ENCODE assay signal across 33 cellular contexts in the genomic region with DNA sequence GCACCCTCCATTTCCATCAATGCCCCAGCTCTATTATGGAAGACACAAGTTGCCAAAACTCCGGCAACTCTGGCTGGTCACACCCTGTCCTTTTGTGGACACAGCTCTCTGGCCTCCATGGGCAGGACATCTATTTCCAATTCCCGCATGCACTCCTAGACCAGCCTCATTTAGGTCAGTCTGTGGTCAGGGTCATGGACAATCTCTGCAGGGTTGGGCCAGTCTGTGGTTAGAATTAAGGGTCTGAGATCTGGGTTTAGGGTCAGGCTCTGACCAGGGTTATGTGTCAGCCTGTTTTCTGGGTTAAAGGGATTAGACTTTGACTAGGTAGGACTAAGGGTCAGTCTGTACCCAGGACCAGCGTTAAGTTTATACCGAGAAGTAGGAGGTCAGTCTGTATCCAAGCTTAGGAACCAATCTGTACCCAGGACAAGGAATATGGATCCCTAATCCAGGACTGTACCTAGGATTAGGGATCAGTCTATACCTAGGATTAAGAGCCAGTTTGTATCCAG.
"Had no signal": no experiment of that assay in that cellular context is flagged by ENCODE, and none has a peak within 500 bp of the region (broad histone marks: within the 10 kb centered on the region; RNA-seq: fewer than 3 reads in every experiment).

No MANE protein-coding gene starts in this region.

- H3K36me3 Mint-ChIP-seq: activated CD4-positive, alpha-beta memory T cell treated with anti-CD3 and anti-CD28 coated beads for 36 hours; mesothelial cell of epicardium; naive thymus-derived CD8-positive, alpha-beta T cell; stimulated activated memory B cell treated with anti-CD40 and anti-IgM and Interleukin-4, amounts not matched to agents 10 μg/mL and 1 μg/mL and 100 μg/mL, for 72 hours had no signal

- H3K4me3 ChIP-seq: esophagus muscularis mucosa, left lung, sigmoid colon, smooth muscle cell had no signal

- H3K27me3 ChIP-seq: brain microvascular endothelial cell, esophagus muscularis mucosa, left lung, sigmoid colon had no signal

- H3K9me3 ChIP-seq: esophagus muscularis mucosa, left lung, sigmoid colon had no signal

- DNase-seq: activated CD4-positive, alpha-beta memory T cell treated with anti-CD3 and anti-CD28 coated beads for 36 hours; activated CD4-positive, alpha-beta T cell treated with anti-CD3 and anti-CD28 coated beads, Interleukin-2, amount 10 ng/mL, durations not matched to agents 24 days and 14 days; activated CD8-positive, alpha-beta memory T cell treated with anti-CD3 and anti-CD28 coated beads, Interleukin-2, amount 50 U/mL, for 4 hours; activated effector memory CD4-positive, alpha-beta T cell treated with anti-CD3 and anti-CD28 coated beads, Interleukin-2, amount 50 U/mL, for 16 hours; activated naive CD4-positive, alpha-beta T cell treated with anti-CD3 and anti-CD28 coated beads, Interleukin-2, amount 50 U/mL, for 16 hours; activated T-cell treated with anti-CD3 and anti-CD28 coated beads, Interleukin-2, amount 50 U/mL, for 1 hour; amniotic stem cell; brain microvascular endothelial cell; caudate nucleus; foreskin melanocyte; kidney glomerular epithelial cell; left lung; mammary epithelial cell; naive thymus-derived CD8-positive, alpha-beta T cell; sigmoid colon; stimulated activated CD4-positive, alpha-beta T cell treated with anti-CD3 and anti-CD28 coated beads, Interleukin-1b, Interleukin-23, amount 100 ng/mL, for 48 hours; stimulated activated CD4-positive, alpha-beta T cell treated with anti-CD3 and anti-CD28 coated beads, Interleukin-4, amount 100 ng/mL, for 4 hours; stimulated activated CD8-positive, alpha-beta memory T cell treated with anti-CD3 and anti-CD28 coated beads, Interleukin-4, amount 100 ng/mL, for 48 hours; stimulated activated naive CD8-positive, alpha-beta T cell treated with anti-CD3 and anti-CD28 coated beads, Interleukin-15, amount 100 ng/mL, for 72 hours; substantia nigra; SW 1271; T-helper 9 cell had no signal

- H3K27ac Mint-ChIP-seq: activated CD4-positive, alpha-beta memory T cell treated with anti-CD3 and anti-CD28 coated beads for 36 hours; activated CD4-positive, alpha-beta T cell treated with anti-CD3 and anti-CD28 coated beads, Interleukin-2, amount 10 ng/mL, durations not matched to agents 24 days and 14 days; activated T-helper 1 cell treated with anti-CD3 and anti-CD28 coated beads, Interleukin-12 subunit alpha, Interleukin-12 subunit beta, Interleukin-2, Interleukin-4 antibody, amounts not matched to agents 30 ng/mL and 10 ng/mL and 1 ng/mL, durations not matched to agents 14 hours and 24 hours and 36 hours; mesothelial cell of epicardium; naive thymus-derived CD8-positive, alpha-beta T cell; stimulated activated memory B cell treated with anti-CD40 and anti-IgM and Interleukin-4, amounts not matched to agents 10 μg/mL and 1 μg/mL and 100 μg/mL, for 72 hours; T-helper 1 cell treated with Interleukin-12 subunit alpha and Interleukin-12 subunit beta and Interleukin-4 antibody, amounts not matched to agents 30 μg/mL and 1 μg/mL, for 36 hours had no signal

- H3K4me1 Mint-ChIP-seq: activated CD4-positive, alpha-beta T cell treated with anti-CD3 and anti-CD28 coated beads, Interleukin-2, amount 10 ng/mL, durations not matched to agents 24 days and 14 days had no signal

- H3K36me3 ChIP-seq: brain microvascular endothelial cell, esophagus muscularis mucosa, left lung, sigmoid colon had no signal

- H3K4me3 Mint-ChIP-seq: activated CD4-positive, alpha-beta memory T cell treated with anti-CD3 and anti-CD28 coated beads for 36 hours; activated CD4-positive, alpha-beta T cell treated with anti-CD3 and anti-CD28 coated beads, Interleukin-2, amount 10 ng/mL, durations not matched to agents 24 days and 14 days; activated T-helper 1 cell treated with anti-CD3 and anti-CD28 coated beads, Interleukin-12 subunit alpha, Interleukin-12 subunit beta, Interleukin-2, Interleukin-4 antibody, amounts not matched to agents 30 ng/mL and 10 ng/mL and 1 ng/mL, durations not matched to agents 14 hours and 24 hours and 36 hours; mesothelial cell of epicardium; naive thymus-derived CD8-positive, alpha-beta T cell; neural crest cell; stimulated activated memory B cell treated with anti-CD40 and anti-IgM and Interleukin-4, amounts not matched to agents 10 μg/mL and 1 μg/mL and 100 μg/mL, for 72 hours; stimulated activated naive CD8-positive, alpha-beta T cell treated with anti-CD3 and anti-CD28 coated beads, Interleukin-15, amount 100 ng/mL, for 72 hours; T-helper 1 cell treated with Interleukin-12 subunit alpha and Interleukin-12 subunit beta and Interleukin-4 antibody, amounts not matched to agents 30 μg/mL and 1 μg/mL, for 36 hours had no signal

- H3K27ac ChIP-seq: brain microvascular endothelial cell, esophagus muscularis mucosa, left lung, sigmoid colon, VCaP had no signal

- H3K4me2 ChIP-seq: smooth muscle cell had no signal

- FAIRE-seq: astrocyte, TTC549 had no signal

- H3K9me3 Mint-ChIP-seq: activated CD4-positive, alpha-beta memory T cell treated with anti-CD3 and anti-CD28 coated beads for 36 hours; activated CD4-positive, alpha-beta T cell treated with anti-CD3 and anti-CD28 coated beads, Interleukin-2, amount 10 ng/mL, durations not matched to agents 24 days and 14 days; activated T-helper 1 cell treated with anti-CD3 and anti-CD28 coated beads, Interleukin-12 subunit alpha, Interleukin-12 subunit beta, Interleukin-2, Interleukin-4 antibody, amounts not matched to agents 30 ng/mL and 10 ng/mL and 1 ng/mL, durations not matched to agents 14 hours and 24 hours and 36 hours; mesothelial cell of epicardium; naive thymus-derived CD8-positive, alpha-beta T cell; neural crest cell; stimulated activated memory B cell treated with anti-CD40 and anti-IgM and Interleukin-4, amounts not matched to agents 10 μg/mL and 1 μg/mL and 100 μg/mL, for 72 hours; stimulated activated naive CD8-positive, alpha-beta T cell treated with anti-CD3 and anti-CD28 coated beads, Interleukin-15, amount 100 ng/mL, for 72 hours; T-helper 1 cell treated with Interleukin-12 subunit alpha and Interleukin-12 subunit beta and Interleukin-4 antibody, amounts not matched to agents 30 μg/mL and 1 μg/mL, for 36 hours had no signal

- H3K27me3 Mint-ChIP-seq: activated CD4-positive, alpha-beta memory T cell treated with anti-CD3 and anti-CD28 coated beads for 36 hours had no signal

- ATAC-seq: activated CD4-positive, CD25-positive, alpha-beta regulatory T cell treated with anti-CD3 and anti-CD28 coated beads, Interleukin-2, amount 50 U/mL, for 24 hours; naive thymus-derived CD8-positive, alpha-beta T cell; stimulated activated memory B cell treated with anti-CD40 and anti-IgM and Interleukin-4, amounts not matched to agents 10 μg/mL and 1 μg/mL and 100 μg/mL, for 72 hours; stimulated activated naive CD8-positive, alpha-beta T cell treated with anti-CD3 and anti-CD28 coated beads, Interleukin-15, amount 100 ng/mL, for 72 hours had no signal

- H3K4me1 ChIP-seq: esophagus muscularis mucosa, left lung had no signal
